Comparison of ENCODE assay signal across 8 cellular contexts in genomic region chr9:107282759-107283620, GRCh38. TPM values are rescaled to one million over a fixed set of nuclear protein-coding genes. Genes with fewer than 3 reads are reported as not detected.
DNase-seq lines count a peak whose midpoint lies in the region; ATAC-seq lines count a peak whose summit lies in the region.

RAD23B (plus strand) TSS chr9:107283279; CDS start chr9:107283630, 351 bp downstream.

- no peak within 1 kb of the TSS for H4K5ac ChIP-seq in mesendoderm (ENCODE audit: low read length)

- H2BK120ac ChIP-seq in mesendoderm (ENCODE audit: low read depth, low read length) = peak within 1 kb of the TSS; percentile 95

- H3K18ac ChIP-seq in mesendoderm (ENCODE audit: low read length) = peak within 1 kb of the TSS; percentile 97

- peak within 1 kb of the TSS; percentile 96 for H3K4me3 ChIP-seq in NT2/D1 (ENCODE audit: insufficient read length, low read depth)
- H3K4me3 ChIP-seq in endocrine pancreas (ENCODE audit: control insufficient read depth, insufficient read depth, low read length) = peak within 1 kb of the TSS; percentile 95
- peak within 1 kb of the TSS; percentile 96 for H3K4me3 ChIP-seq in mesendoderm (ENCODE audit: low read length)

- H3K9me3 ChIP-seq in NT2/D1 (ENCODE audit: insufficient read depth, low read length) = no peaks in the 10 kb centered on the region
- H3K9me3 ChIP-seq in endocrine pancreas (ENCODE audit: control insufficient read depth, low read length) = no peaks in the 10 kb centered on the region

- H3K56ac ChIP-seq in mesendoderm (ENCODE audit: low read length) = peak within 1 kb of the TSS; percentile 100

- H3K27me3 Mint-ChIP-seq in activated CD8-positive, alpha-beta memory T cell treated with anti-CD3 and anti-CD28 coated beads, Interleukin-2, amount 10 ng/mL, durations not matched to agents 7 days and 5 days = no peaks in the 10 kb centered on the region

- no CpG with 5 or more reads among the region's 100 CpGs for WGBS in mesendoderm (ENCODE audit: extremely low coverage, insufficient coverage, low lambda C conversion rate)

- CTCF ChIA-PET in activated CD8-positive, alpha-beta memory T cell treated with anti-CD3 and anti-CD28 coated beads, Interleukin-2, amount 10 ng/mL, durations not matched to agents 7 days and 5 days (lab: Charles Lee) = interaction anchor here (1.4 to 4.5 kb wide), 3 partner anchors 25 to 110 kb away, joined by 3 to 22 read pairs (median 4); no protein-coding TSS in a partner anchor

- H3K4me1 Mint-ChIP-seq in activated CD8-positive, alpha-beta memory T cell treated with anti-CD3 and anti-CD28 coated beads, Interleukin-2, amount 10 ng/mL, durations not matched to agents 7 days and 5 days = peaks cover 43% of the 10 kb centered on the region

- peaks cover 13% of the 10 kb centered on the region for H3K36me3 Mint-ChIP-seq in activated CD8-positive, alpha-beta memory T cell treated with anti-CD3 and anti-CD28 coated beads, Interleukin-2, amount 10 ng/mL, durations not matched to agents 7 days and 5 days

- ATAC-seq in GM21381 (IDR thresholded peaks at IDR 0.05; ENCODE audit: unreplicated experiment) = peak; percentile 84
- peak; percentile 91 for ATAC-seq in activated CD8-positive, alpha-beta memory T cell treated with anti-CD3 and anti-CD28 coated beads, Interleukin-2, amount 10 ng/mL, durations not matched to agents 7 days and 5 days

- peak within 1 kb of the TSS; percentile 98 for H3K27ac ChIP-seq in mesendoderm (ENCODE audit: low read depth, low read length)

- H3K4me1 ChIP-seq in NT2/D1 (ENCODE audit: insufficient read depth, insufficient read length) (peaks cover 3% of the 10 kb centered on the region), endocrine pancreas (ENCODE audit: control insufficient read depth, insufficient read depth, low read length) (no peaks in the 10 kb centered on the region), mesendoderm (ENCODE audit: control insufficient read depth, low read depth, low read length) (peaks cover 5% of the 10 kb centered on the region)

- H3K9me3 Mint-ChIP-seq in activated CD8-positive, alpha-beta memory T cell treated with anti-CD3 and anti-CD28 coated beads, Interleukin-2, amount 10 ng/mL, durations not matched to agents 7 days and 5 days (ENCODE audit: low read depth) = no peaks in the 10 kb centered on the region

- DNase-seq in COR-L47 (lab: John Stamatoyannopoulos, UW) = peak; percentile 98
- peak; percentile 42 to 98 (median 96) for DNase-seq in HUDEP-2 (lab: John Stamatoyannopoulos, UW; ENCODE audit: unreplicated experiment in 76 of 76)
- peak; percentile 95 for DNase-seq in NT2/D1 (ENCODE audit: low read depth, low spot score)
- DNase-seq in activated CD8-positive, alpha-beta memory T cell treated with anti-CD3 and anti-CD28 coated beads, Interleukin-2, amount 10 ng/mL, durations not matched to agents 7 days and 5 days = peak; percentile 98
- peak; percentile 99 for DNase-seq in mesendoderm
- peak; percentile 93 for DNase-seq in stimulated activated CD8-positive, alpha-beta memory T cell treated with anti-CD3 and anti-CD28 coated beads, Interleukin-15, amount 100 ng/mL, for 1 hour (ENCODE audit: low read depth)

- peak within 1 kb of the TSS; percentile 92 for H3K27ac Mint-ChIP-seq in activated CD8-positive, alpha-beta memory T cell treated with anti-CD3 and anti-CD28 coated beads, Interleukin-2, amount 10 ng/mL, durations not matched to agents 7 days and 5 days

- peak within 1 kb of the TSS; percentile 84 for H3K4me2 ChIP-seq in mesendoderm (ENCODE audit: low read length)

- H2BK15ac ChIP-seq in mesendoderm (replicated peaks; ENCODE audit: low read depth) = no peak within 1 kb of the TSS

- H2BK5ac ChIP-seq in mesendoderm (ENCODE audit: low read length) = peak within 1 kb of the TSS; percentile 99

- peak within 1 kb of the TSS; percentile 99 for H4K8ac ChIP-seq in mesendoderm (ENCODE audit: low read depth, low read length)

- H3K79me1 ChIP-seq in mesendoderm (ENCODE audit: low read length) = no peaks in the 10 kb centered on the region

- H3K36me3 ChIP-seq in NT2/D1 (ENCODE audit: insufficient read depth, insufficient read length, low read length) (peaks cover 7% of the 10 kb centered on the region), endocrine pancreas (ENCODE audit: control insufficient read depth, insufficient read depth, low read length) (no peaks in the 10 kb centered on the region), mesendoderm (ENCODE audit: control insufficient read depth, insufficient read depth, low read length) (no peaks in the 10 kb centered on the region)

- H3K79me2 ChIP-seq in mesendoderm (ENCODE audit: control insufficient read depth, insufficient read depth, low read length) = peaks cover 41% of the 10 kb centered on the region

- H3K27me3 ChIP-seq in NT2/D1 (ENCODE audit: insufficient read depth, insufficient read length) = no peaks in the 10 kb centered on the region
- H3K27me3 ChIP-seq in endocrine pancreas (ENCODE audit: control insufficient read depth, insufficient read depth, low read length) = no peaks in the 10 kb centered on the region
- no peaks in the 10 kb centered on the region for H3K27me3 ChIP-seq in mesendoderm (ENCODE audit: insufficient read depth, low read length, poor library complexity)

- peak within 1 kb of the TSS; percentile 85 for H3K23ac ChIP-seq in mesendoderm (ENCODE audit: low read length)

- H2AK5ac ChIP-seq in mesendoderm (ENCODE audit: low read length) = peak within 1 kb of the TSS; percentile 51

- peak within 1 kb of the TSS; percentile 97 for H3K4me3 Mint-ChIP-seq in activated CD8-positive, alpha-beta memory T cell treated with anti-CD3 and anti-CD28 coated beads, Interleukin-2, amount 10 ng/mL, durations not matched to agents 7 days and 5 days

- peak within 1 kb of the TSS; percentile 97 for H3K4ac ChIP-seq in mesendoderm (ENCODE audit: low read depth, low read length)

- H3K9ac ChIP-seq in NT2/D1 (ENCODE audit: insufficient read length, low read depth) (peak within 1 kb of the TSS; percentile 99), endocrine pancreas (ENCODE audit: control insufficient read depth, insufficient read depth, low read length) (peak within 1 kb of the TSS; percentile 84), mesendoderm (ENCODE audit: low read length) (peak within 1 kb of the TSS; percentile 99)

RNA-seq across cellular contexts. Expression of gene RAD23B, which starts in this region (rescaled TPM):
- 100 to 1,000 TPM in 1 of 2 experiments, 10 to 100 TPM in 1; 98.7 to 109 TPM for total RNA-seq in activated CD8-positive, alpha-beta memory T cell treated with anti-CD3 and anti-CD28 coated beads, Interleukin-2, amount 10 ng/mL, durations not matched to agents 7 days and 5 days
- polyA plus RNA-seq in mesendoderm (2013, experiment 1 of 2) = 172 TPM
- polyA plus RNA-seq in mesendoderm (2013, experiment 2 of 2) = 180 TPM

Comparison
In these comparisons a context has a peak if more than half of its experiments do, and no peak if none do; other contexts are left out.
1. Peak in every context shown above with its lines: DNase-seq, ATAC-seq, H3K4me3 ChIP-seq and H3K27ac ChIP-seq.